8 cellular contexts compared by ENCODE assay signal in the genomic region with DNA sequence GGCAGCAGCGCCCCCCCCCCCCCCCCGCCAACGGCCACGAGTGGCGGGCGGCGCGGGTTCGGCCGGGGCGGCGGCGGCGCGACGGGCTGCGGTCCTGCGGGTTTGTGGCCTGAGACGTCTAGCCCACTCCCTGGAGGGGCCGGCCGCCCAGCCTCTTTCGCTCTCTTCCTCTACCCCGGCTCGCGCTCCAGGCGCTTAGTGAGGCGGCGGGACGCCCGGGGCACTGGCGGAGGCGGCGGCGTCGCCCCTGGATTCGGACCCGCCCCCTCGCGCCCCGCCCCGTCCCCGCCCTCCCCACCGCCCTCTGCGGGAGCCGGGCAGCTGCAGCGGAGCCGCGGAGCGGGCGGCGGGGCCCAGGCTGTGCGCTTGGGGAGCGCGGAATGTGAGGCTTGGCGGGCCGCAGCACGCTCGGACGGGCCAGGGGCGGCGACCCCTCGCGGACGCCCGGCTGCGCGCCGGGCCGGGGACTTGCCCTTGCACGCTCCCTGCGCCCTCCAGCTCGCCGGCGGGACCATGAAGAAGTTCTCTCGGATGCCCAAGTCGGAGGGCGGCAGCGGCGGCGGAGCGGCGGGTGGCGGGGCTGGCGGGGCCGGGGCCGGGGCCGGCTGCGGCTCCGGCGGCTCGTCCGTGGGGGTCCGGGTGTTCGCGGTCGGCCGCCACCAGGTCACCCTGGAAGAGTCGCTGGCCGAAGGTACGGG. TPM values are rescaled to one million over a fixed set of nuclear protein-coding genes. Genes with fewer than 3 reads are reported as not detected.
DNase-seq lines count a peak whose midpoint lies in the region; ATAC-seq and TF ChIP-seq lines count a peak whose summit lies in the region.

A gene (plus strand): TSS at position 320 of the 698 bp plus-strand sequence. CDS start 194 bp downstream, at position 514.

- H3K36me3 Mint-ChIP-seq in IgD-negative memory B cell = no peaks in the 10 kb centered on the region
- no peaks in the 10 kb centered on the region for H3K36me3 Mint-ChIP-seq in type B pancreatic cell

- H2AFZ ChIP-seq in SU-DHL-6 (ENCODE audit: low read depth, low read length, severe bottlenecking) = peak within 1 kb of the TSS; percentile 72

- no peaks in the 10 kb centered on the region for H3K9me3 ChIP-seq in SU-DHL-6 (ENCODE audit: insufficient read depth, low read length)

- ATAC-seq in GM21528 (IDR thresholded peaks at IDR 0.05; ENCODE audit: low FRiP score, unreplicated experiment) (peak; percentile 73), Right ventricle myocardium superior (ENCODE audit: poor library complexity) (peak; percentile 89)

- H3K27ac Mint-ChIP-seq in IgD-negative memory B cell (peak within 1 kb of the TSS; percentile 96 to 100 (median 98)), type B pancreatic cell (peak within 1 kb of the TSS; percentile 98)

- H3K9me3 Mint-ChIP-seq in IgD-negative memory B cell (no peaks in the 10 kb centered on the region), type B pancreatic cell (no peaks in the 10 kb centered on the region)

- H3K4me2 ChIP-seq in SU-DHL-6 (ENCODE audit: low read depth, low read length, poor library complexity, severe bottlenecking) = peak within 1 kb of the TSS; percentile 90

- H3K4me1 Mint-ChIP-seq in IgD-negative memory B cell (peaks cover 3 to 10% (median 4%) of the 10 kb centered on the region in 3 donors), type B pancreatic cell (ENCODE audit: unreplicated experiment) (peaks cover 9% of the 10 kb centered on the region)

- H3K27me3 Mint-ChIP-seq in IgD-negative memory B cell (no peaks in the 10 kb centered on the region), type B pancreatic cell (no peaks in the 10 kb centered on the region)

- H3F3A ChIP-seq in SU-DHL-6 (ENCODE audit: insufficient read depth) = 0 out of 2 replicates have a peak, but pooled peaks cover 4% of the 10 kb centered on the region

- peak; percentile 72 for DNase-seq in ELF-1 (ENCODE audit: low read depth, low spot score)
- peak; percentile 55 for DNase-seq in activated naive CD8-positive, alpha-beta T cell treated with anti-CD3 and anti-CD28 coated beads, Interleukin-2, amount 50 U/mL, for 16 hours (ENCODE audit: low read depth, low spot score)
- peak; percentile 89 for DNase-seq in Right ventricle myocardium superior
- DNase-seq in pons (ENCODE audit: low spot score) = peak; percentile 60
- peak; percentile 89 for DNase-seq in type B pancreatic cell (ENCODE audit: extremely low spot score, unreplicated experiment)

- H3K4me3 Mint-ChIP-seq in IgD-negative memory B cell (peak within 1 kb of the TSS; percentile 94 to 99 (median 96)), type B pancreatic cell (peak within 1 kb of the TSS; percentile 96)

- H3K36me3 ChIP-seq in SU-DHL-6 (ENCODE audit: low read length) = no peaks in the 10 kb centered on the region

- H4K20me1 ChIP-seq in SU-DHL-6 (ENCODE audit: low read depth, low read length) = 0 out of 2 replicates have a peak, but pooled peaks cover 8% of the 10 kb centered on the region

- H3K79me2 ChIP-seq in SU-DHL-6 (ENCODE audit: insufficient read depth, low read length) = peaks cover 32% of the 10 kb centered on the region; the same call in 1 of the 2 replicates

- H3K9me2 ChIP-seq in SU-DHL-6 (replicated peaks; ENCODE audit: insufficient read depth, low read length) = no peaks in the 10 kb centered on the region

- peak within 1 kb of the TSS; percentile 77 for H3K4me3 ChIP-seq in SU-DHL-6 (ENCODE audit: insufficient read depth, low read length, poor library complexity, severe bottlenecking)

- no peak for TF ChIP-seq CTCF in SU-DHL-6 (IDR thresholded peaks at IDR 0.05; ENCODE audit: insufficient read depth, low read length, poor library complexity, severe bottlenecking)
- peak; percentile 17 for TF ChIP-seq CTCF in type B pancreatic cell (conservative IDR thresholded peaks at IDR 0.05)

- peak within 1 kb of the TSS; percentile 73 for H3K27ac ChIP-seq in SU-DHL-6 (ENCODE audit: low read depth, low read length)

- intact Hi-C loops in Right ventricle myocardium superior (cut with DNase I) = loop anchor here (2.0 to 10.0 kb wide), 3 partner anchors 81 to 164 kb away; no protein-coding TSS in a partner anchor

- peak within 1 kb of the TSS; percentile 92 for H3K9ac ChIP-seq in SU-DHL-6 (ENCODE audit: low read length)

- no peaks in the 10 kb centered on the region for H3K27me3 ChIP-seq in SU-DHL-6 (ENCODE audit: low read length)

RNA-seq across cellular contexts. Expression of the gene that starts here (rescaled TPM):
- polyA plus RNA-seq in IgD-negative memory B cell = 24.1 TPM
- total RNA-seq in Right ventricle myocardium superior (25.1 TPM), type B pancreatic cell (ENCODE audit: low replicate concordance) (40.9 and 73.9 TPM in 2 replicates)

Comparison
In these comparisons a context has a peak if more than half of its experiments do, and no peak if none do; other contexts are left out.
1. Peak in every context shown above with its lines: DNase-seq, ATAC-seq, H3K4me3 ChIP-seq and H3K27ac ChIP-seq.